In genomic region chr6:154319231-154319858, GRCh38 we compare ENCODE assay signal across 8 cellular contexts. TPM values are rescaled to one million over a fixed set of nuclear protein-coding genes. Genes with fewer than 3 reads are reported as not detected.
DNase-seq lines count a peak whose midpoint lies in the region; ATAC-seq and TF ChIP-seq lines count a peak whose summit lies in the region.
"Had no signal": no experiment of that assay in that cellular context is flagged by ENCODE, and none has a peak within 500 bp of the region (broad histone marks: within the 10 kb centered on the region; RNA-seq: fewer than 3 reads in every experiment).

No MANE protein-coding gene starts in this region.

- H3K9me3 ChIP-seq in fibroblast of lung (ENCODE audit: control insufficient read depth, insufficient read depth, low read depth, low read length), result no peaks in the 10 kb centered on the region
- no peaks in the 10 kb centered on the region for H3K9me3 ChIP-seq in tibial nerve
- H3K9me3 ChIP-seq: Peyer's patch had no signal

- DNase-seq in NCI-H1417 (lab: John Stamatoyannopoulos, UW) (peak in 2 of 3 experiments; percentile 67 to 91), fibroblast of lung (ENCODE audit: low read depth in 2 of 2) (peak; percentile 72 to 92), tibial nerve (ENCODE audit: low spot score in 2 of 2) (no peak), activated gamma-delta T cell (lab: John Stamatoyannopoulos, UW) (no peak)
- no peak for DNase-seq in stimulated activated CD8-positive, alpha-beta memory T cell treated with anti-CD3 and anti-CD28 coated beads, Interleukin-4, amount 100 ng/mL, for 48 hours
- DNase-seq: Peyer's patch had no signal

- H2AFZ ChIP-seq in fibroblast of lung (ENCODE audit: low read length), result no peak overlapping the region

- TF ChIP-seq CTCF in fibroblast of lung (conservative IDR thresholded peaks at IDR 0.05 in 1 of 2, IDR thresholded peaks at IDR 0.05 in 1 of 2; ENCODE audit: low read depth in 1 of 2, low read length in 2 of 2), result no peak
- no peak for TF ChIP-seq CTCF in tibial nerve (IDR thresholded peaks at IDR 0.05)

- H3K27ac ChIP-seq in fibroblast of lung (ENCODE audit: insufficient read depth, low read length) (peak overlapping the region; percentile 60), tibial nerve (peak overlapping the region in 3 of 4 donors; percentile 37 to 73 (median 72))

- H3K4me3 ChIP-seq in fibroblast of lung (replicated peaks in 1 of 4; ENCODE audit: control extremely low read depth in 1 of 4, insufficient read depth in 1 of 4, low read depth in 3 of 4, low read length in 4 of 4), result peak overlapping the region in 3 of 4 experiments; percentile 11 to 32 (median 15)
- H3K4me3 ChIP-seq in tibial nerve, result peak overlapping the region in 3 of 4 donors; percentile 5 to 21 (median 18)

- 24 to 29% methylated on average over 8 of the region's 8 CpGs for WGBS in tibial nerve, 2 donors

- H3K4me1 ChIP-seq in fibroblast of lung (ENCODE audit: control insufficient read depth, extremely low read depth, insufficient read depth, low read length) (peaks cover 5% of the 10 kb centered on the region), tibial nerve (peaks cover 0 to 9% (median 0%) of the 10 kb centered on the region in 4 donors)
- H3K4me1 ChIP-seq: Peyer's patch had no signal

- ATAC-seq in GM19452 (IDR thresholded peaks at IDR 0.05; ENCODE audit: unreplicated experiment), result peak; percentile 60
- ATAC-seq in HG02763 (IDR thresholded peaks at IDR 0.05; ENCODE audit: unreplicated experiment), result no peak

- no peaks in the 10 kb centered on the region for H4K20me1 ChIP-seq in fibroblast of lung (ENCODE audit: control insufficient read depth, extremely low read depth, insufficient read depth, low read length)

- no peak for TF ChIP-seq EP300 in tibial nerve (IDR thresholded peaks at IDR 0.05)

- no peak overlapping the region for H3K9ac ChIP-seq in fibroblast of lung (ENCODE audit: insufficient read depth, low read length)

- H3K27me3 ChIP-seq in fibroblast of lung (ENCODE audit: control insufficient read depth, insufficient read depth, low read length), result no peaks in the 10 kb centered on the region
- H3K27me3 ChIP-seq in tibial nerve, result no peaks in the 10 kb centered on the region
- H3K27me3 ChIP-seq: Peyer's patch had no signal

- no peaks in the 10 kb centered on the region for H3K36me3 ChIP-seq in fibroblast of lung (ENCODE audit: control insufficient read depth, insufficient read depth, low read length)
- no peaks in the 10 kb centered on the region for H3K36me3 ChIP-seq in tibial nerve
- H3K36me3 ChIP-seq: Peyer's patch had no signal

- no peak for TF ChIP-seq POLR2A in tibial nerve (IDR thresholded peaks at IDR 0.05)

- H3K4me2 ChIP-seq in fibroblast of lung (ENCODE audit: extremely low read depth, insufficient read depth, low read length), result peak overlapping the region; percentile 70

- H3K79me2 ChIP-seq in fibroblast of lung (ENCODE audit: control insufficient read depth, insufficient read depth, low read length), result no peaks in the 10 kb centered on the region

RNA-seq across cellular contexts. Expression of gene IPCEF1, which starts 37.3 kb away (rescaled TPM):
- total RNA-seq in fibroblast of lung (0.26 and 0.33 TPM in 2 replicates), tibial nerve (1 to 10 TPM in 3 of 4 donors, under 1 TPM in 1; 0.63 to 5.3 (median 1.9) TPM)
- polyA plus RNA-seq in fibroblast of lung, result 0.03 and 0.46 TPM in 2 replicates
- polyA plus RNA-seq in fibroblast of lung (2012), result 0.22 TPM in 1 of 2 replicates, not detected in the other
- polyA minus RNA-seq in fibroblast of lung (ENCODE audit: low replicate concordance), result not detected in 2 replicates

Comparison
In these comparisons a context has a peak if more than half of its experiments do, and no peak if none do; other contexts are left out.
1. DNase-seq: peak in NCI-H1417 (2 of 3) and fibroblast of lung (2 of 2); none in tibial nerve (0 of 2), stimulated activated CD8-positive, alpha-beta memory T cell treated with anti-CD3 and anti-CD28 coated beads, Interleukin-4, amount 100 ng/mL, for 48 hours (single experiment) and activated gamma-delta T cell (single experiment).